3 cellular contexts compared by ENCODE assay signal in the genomic region with DNA sequence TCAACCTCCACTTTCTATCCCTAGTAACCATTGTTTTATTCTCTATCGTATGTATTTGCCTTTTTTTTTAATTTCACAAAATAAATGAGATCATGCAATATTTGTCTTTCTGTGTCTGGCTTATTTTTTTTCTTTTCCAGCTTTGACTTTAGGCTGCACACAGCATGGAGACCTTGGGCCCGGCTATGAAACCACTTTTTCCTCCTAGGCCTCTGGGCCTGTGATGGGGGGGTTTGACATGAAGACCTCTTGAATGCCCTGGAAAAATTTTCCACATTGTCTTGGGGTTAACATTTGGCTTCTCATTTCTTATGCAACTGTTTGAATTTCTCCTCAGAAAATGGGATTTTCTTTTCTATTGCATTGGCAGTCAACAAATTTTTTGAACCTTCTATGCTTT.
"Had no signal": no experiment of that assay in that cellular context is flagged by ENCODE, and none has a peak within 500 bp of the region (broad histone marks: within the 10 kb centered on the region; RNA-seq: fewer than 3 reads in every experiment).

No MANE protein-coding gene starts in this region.

- DNase-seq: GDM1, GF-D8 had no signal

- ATAC-seq: GM12878 had no signal

- H3K4me3 ChIP-seq: GM12878 had no signal
